In the genomic region with DNA sequence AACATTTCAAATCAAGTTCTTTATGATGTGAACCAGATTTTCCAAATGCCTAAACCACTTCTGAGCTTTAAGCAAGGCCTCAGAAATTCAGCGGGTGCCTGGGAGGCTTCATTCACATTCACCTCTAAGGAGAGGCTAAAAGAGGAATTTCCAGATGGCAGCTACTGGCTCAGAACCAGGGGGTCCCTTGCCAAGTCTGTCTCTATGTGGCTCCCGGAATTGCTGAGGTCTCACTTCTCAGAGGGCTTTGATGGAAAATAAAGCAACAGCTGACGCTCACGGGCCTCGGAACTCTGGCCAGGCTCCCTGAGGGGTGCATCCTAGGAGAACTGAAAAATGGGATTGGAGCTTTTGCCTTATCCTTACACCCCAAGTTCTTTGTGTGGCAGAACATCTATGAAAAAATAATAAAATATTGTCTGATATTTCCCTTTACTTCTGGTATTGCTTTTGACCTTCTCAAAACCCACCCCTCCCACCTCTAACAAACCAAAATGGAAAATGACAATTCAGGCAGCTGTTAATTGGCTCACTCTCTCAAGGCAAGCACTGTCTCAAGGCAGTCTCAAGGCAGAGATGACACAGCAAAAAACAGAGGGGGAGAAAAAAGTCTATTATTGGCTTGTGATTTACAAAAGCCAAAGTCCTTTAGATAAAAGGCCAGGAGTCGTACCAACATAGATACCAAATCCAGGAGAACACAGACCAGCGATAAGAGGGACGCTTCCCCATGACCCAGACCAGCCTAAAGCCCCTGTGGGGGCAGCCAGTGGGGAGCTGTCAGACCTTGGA, we compare ENCODE assay signal across 14 cellular contexts. TPM values are rescaled to one million over a fixed set of nuclear protein-coding genes. Genes with fewer than 3 reads are reported as not detected.
DNase-seq lines count a peak whose midpoint lies in the region; ATAC-seq, FAIRE-seq and TF ChIP-seq lines count a peak whose summit lies in the region.
"Had no signal": no experiment of that assay in that cellular context is flagged by ENCODE, and none has a peak within 500 bp of the region (broad histone marks: within the 10 kb centered on the region; RNA-seq: fewer than 3 reads in every experiment).

No MANE protein-coding gene starts in this region.

- ATAC-seq in GM21526 (IDR thresholded peaks at IDR 0.05; ENCODE audit: low FRiP score, unreplicated experiment) (no peak), GM18498 (IDR thresholded peaks at IDR 0.05; ENCODE audit: unreplicated experiment) (no peak)
- ATAC-seq: Panc1, upper lobe of right lung had no signal

- TF ChIP-seq POLR2A in GM12891 (IDR thresholded peaks at IDR 0.05; ENCODE audit: low read depth, low read length) = no peak

- intact Hi-C loops in dorsolateral prefrontal cortex (cut with DNase I) = loop anchor here (1.0 to 10.0 kb wide), 3 partner anchors 291 to 548 kb away; no protein-coding TSS in a partner anchor

- TF ChIP-seq CTCF in dorsolateral prefrontal cortex (IDR thresholded peaks at IDR 0.05 in 54 of 56, conservative IDR thresholded peaks at IDR 0.05 in 2 of 56; ENCODE audit: low read depth in 1 of 56, partially characterized antibody in 56 of 56) = no peak

- H3K27me3 ChIP-seq in dorsolateral prefrontal cortex = peaks cover 0 to 7% (median 0%) of the 10 kb centered on the region in 45 donors
- H3K27me3 ChIP-seq: upper lobe of right lung had no signal

- no peak for FAIRE-seq in GM12891 (lab: Jason Lieb, UNC)
- FAIRE-seq: endometrium, GM18507 had no signal

- no peak overlapping the region for H3K4me3 ChIP-seq in dorsolateral prefrontal cortex
- H3K4me3 ChIP-seq: upper lobe of right lung had no signal

- DNase-seq in Ammon's horn (ENCODE audit: low spot score) (peak; percentile 35), NCI-H446 treated with DMSO at 0.1 percent for 48 hours (lab: John Stamatoyannopoulos, UW) (peak; percentile 83), dorsolateral prefrontal cortex (peak in 6 of 10 donors; percentile 23 to 91 (median 41)), medulla oblongata (ENCODE audit: extremely low spot score) (peak; percentile 42), AG20443 (ENCODE audit: low spot score) (no peak), GM12891 (ENCODE audit: insufficient read length, low spot score) (no peak)
- DNase-seq: amniotic stem cell, Karpas-422, upper lobe of right lung had no signal

- H3K27ac ChIP-seq in dorsolateral prefrontal cortex = peak overlapping the region in 12 of 59 donors; percentile 19 to 67 (median 40)
- H3K27ac ChIP-seq: upper lobe of right lung had no signal

TF ChIP-seq in GM12891, 5 proteins besides CTCF, POLR2A, EP300 and RAD21:
- TF ChIP-seq PAX5 (IDR thresholded peaks at IDR 0.05; ENCODE audit: insufficient read depth, low read length, severe bottlenecking) = no peak
- TF ChIP-seq SPI1 (IDR thresholded peaks at IDR 0.05; ENCODE audit: low read depth, low read length) = no peak
- TF ChIP-seq POU2F2 (IDR thresholded peaks at IDR 0.05; ENCODE audit: low read depth, low read length) = no peak
TF ChIP-seq in GM12891: peak in this region for 0.

RNA-seq across cellular contexts. Expression of gene LRRN4, which starts 21.8 kb away (rescaled TPM):
- total RNA-seq in dorsolateral prefrontal cortex = 1 to 10 TPM in 2 of 120 experiments, under 1 TPM in 105, not detected in 13; 0.17 to 1.0 (median 0.35) TPM
- polyA plus RNA-seq in GM12891 (2012; ENCODE audit: low read depth, missing spikeins) = not detected

RNA-seq across cellular contexts. Expression of gene FERMT1, which starts 47.2 kb away (rescaled TPM):
- 10 to 100 TPM in 2 of 120 experiments, 1 to 10 TPM in 118; 1.1 to 10.1 (median 4.1) TPM for total RNA-seq in dorsolateral prefrontal cortex
- 0.04 TPM for polyA plus RNA-seq in GM12891 (2012; ENCODE audit: low read depth, missing spikeins)

Comparison
In these comparisons a context has a peak if more than half of its experiments do, and no peak if none do; other contexts are left out.
1. DNase-seq: peak in Ammon's horn (single experiment), NCI-H446 treated with DMSO at 0.1 percent for 48 hours (single experiment), dorsolateral prefrontal cortex (6 of 10) and medulla oblongata (single experiment); none in AG20443 (single experiment) and GM12891 (single experiment).